In genomic region chr15:48941913-48942312, GRCh38 we compare ENCODE assay signal across 1 cellular context.
A peak's percentile ranks its signal among the peaks of the same experiment; 100 is the strongest.
TF ChIP-seq lines count a peak whose summit lies in the region.

No MANE protein-coding gene starts in this region.

TF ChIP-seq in K562, 482 proteins besides CTCF, POLR2A, EP300 and RAD21:
- TF ChIP-seq NCOA6 (IDR thresholded peaks at IDR 0.05) (no peak), CEBPG (CRISPR knock-in tag; IDR thresholded peaks at IDR 0.05) (0 out of 2 replicates have a peak, but pooled peaks have one; percentile 21), CEBPG (tag; conservative IDR thresholded peaks at IDR 0.05 in 1 of 2, IDR thresholded peaks at IDR 0.05 in 1 of 2) (peak; percentile 44 to 86; a peak in 2 of 4 replicates), NBN (IDR thresholded peaks at IDR 0.05; ENCODE audit: low read depth) (no peak), ATF3 (IDR thresholded peaks at IDR 0.05) (peak; percentile 38; the same call in 1 of the 2 replicates), ATF3 (CRISPR knock-in tag; conservative IDR thresholded peaks at IDR 0.05) (no peak), TRIM24 (IDR thresholded peaks at IDR 0.05) (peak; percentile 20 to 66; a peak in 2 of 4 replicates), ZC3H11A (IDR thresholded peaks at IDR 0.05; ENCODE audit: low read depth, low read length) (no peak), NR2C2 (CRISPR knock-in tag; IDR thresholded peaks at IDR 0.05) (no peak), NR2C2 (tag; IDR thresholded peaks at IDR 0.05) (peak; percentile 37; the same call in 1 of the 2 replicates), ZFP1 (CRISPR knock-in tag; IDR thresholded peaks at IDR 0.05) (no peak), ZNF830 (CRISPR knock-in tag; IDR thresholded peaks at IDR 0.05) (no peak), HLTF (IDR thresholded peaks at IDR 0.05) (no peak), SREBF2 (CRISPR knock-in tag; IDR thresholded peaks at IDR 0.05) (no peak), PKNOX1 (IDR thresholded peaks at IDR 0.05) (peak; percentile 32; the same call in 1 of the 2 replicates), ARHGAP35 (IDR thresholded peaks at IDR 0.05; ENCODE audit: partially characterized antibody) (no peak), TCFL5 (CRISPR knock-in tag; conservative IDR thresholded peaks at IDR 0.05) (no peak), FOXO4 (CRISPR knock-in tag; IDR thresholded peaks at IDR 0.05) (no peak), MNT (conservative IDR thresholded peaks at IDR 0.05) (no peak)
